Comparison of ENCODE assay signal across 8 cellular contexts in genomic region chr10:100508691-100509150, GRCh38. TPM values are rescaled to one million over a fixed set of nuclear protein-coding genes. Genes with fewer than 3 reads are reported as not detected.
DNase-seq lines count a peak whose midpoint lies in the region; ATAC-seq and TF ChIP-seq lines count a peak whose summit lies in the region.

No MANE protein-coding gene starts in this region.

- no peaks in the 10 kb centered on the region for H3K9me3 Mint-ChIP-seq in CD8-positive, alpha-beta memory T cell
- H3K9me3 Mint-ChIP-seq in activated T-cell treated with anti-CD3 and anti-CD28 coated beads, Interleukin-2, amount 50 U/mL, for 4 hours: no peaks in the 10 kb centered on the region
- H3K9me3 Mint-ChIP-seq in glutamatergic neuron (ENCODE audit: unreplicated experiment): no peaks in the 10 kb centered on the region
- H3K9me3 Mint-ChIP-seq in stimulated activated effector memory CD8-positive, alpha-beta T cell treated with anti-CD3 and anti-CD28 coated beads, Interleukin-12 subunit alpha, Interleukin-12 subunit beta, amount 100 ng/mL, for 72 hours: no peaks in the 10 kb centered on the region

- peaks cover 26% of the 10 kb centered on the region for H3K36me3 ChIP-seq in CD8-positive, alpha-beta memory T cell (ENCODE audit: insufficient read depth, low read length)

- peaks cover 63 to 68% (median 63%) of the 10 kb centered on the region in 3 donors for H3K4me1 Mint-ChIP-seq in CD8-positive, alpha-beta memory T cell
- H3K4me1 Mint-ChIP-seq in activated T-cell treated with anti-CD3 and anti-CD28 coated beads, Interleukin-2, amount 50 U/mL, for 4 hours (ENCODE audit: low read depth): peaks cover 66% of the 10 kb centered on the region
- peaks cover 5% of the 10 kb centered on the region for H3K4me1 Mint-ChIP-seq in glutamatergic neuron (ENCODE audit: low read depth, unreplicated experiment)
- H3K4me1 Mint-ChIP-seq in stimulated activated effector memory CD8-positive, alpha-beta T cell treated with anti-CD3 and anti-CD28 coated beads, Interleukin-12 subunit alpha, Interleukin-12 subunit beta, amount 100 ng/mL, for 72 hours: peaks cover 73% of the 10 kb centered on the region

- no peaks in the 10 kb centered on the region for H3K27me3 Mint-ChIP-seq in CD8-positive, alpha-beta memory T cell
- H3K27me3 Mint-ChIP-seq in activated T-cell treated with anti-CD3 and anti-CD28 coated beads, Interleukin-2, amount 50 U/mL, for 4 hours (ENCODE audit: low read depth): no peaks in the 10 kb centered on the region
- no peaks in the 10 kb centered on the region for H3K27me3 Mint-ChIP-seq in glutamatergic neuron (ENCODE audit: unreplicated experiment)

- H3K9me3 ChIP-seq in CD8-positive, alpha-beta memory T cell (ENCODE audit: low read length): no peaks in the 10 kb centered on the region

- peak overlapping the region; percentile 65 to 97 (median 92) for H3K27ac Mint-ChIP-seq in CD8-positive, alpha-beta memory T cell
- no peak overlapping the region for H3K27ac Mint-ChIP-seq in glutamatergic neuron (ENCODE audit: unreplicated experiment)
- peak overlapping the region; percentile 91 for H3K27ac Mint-ChIP-seq in stimulated activated effector memory CD8-positive, alpha-beta T cell treated with anti-CD3 and anti-CD28 coated beads, Interleukin-12 subunit alpha, Interleukin-12 subunit beta, amount 100 ng/mL, for 72 hours

- CTCF ChIA-PET in CD8-positive, alpha-beta memory T cell (lab: Charles Lee): interaction anchor here (0.8 to 6.5 kb wide), 16 partner anchors 9 to 177 kb away, joined by 3 to 80 read pairs (median 9); partner anchors contain the start of genes HIF1AN and SEC31B

- H3K27ac ChIP-seq in CD8-positive, alpha-beta memory T cell (ENCODE audit: low read depth, low read length): no peak overlapping the region

- no peak overlapping the region for H3K4me3 ChIP-seq in CD8-positive, alpha-beta memory T cell (ENCODE audit: low read length)

- H3K27me3 ChIP-seq in CD8-positive, alpha-beta memory T cell (ENCODE audit: insufficient read depth, low read length, poor library complexity, severe bottlenecking): no peaks in the 10 kb centered on the region

- H3K4me3 Mint-ChIP-seq in CD8-positive, alpha-beta memory T cell: peak overlapping the region; percentile 0 to 78 (median 71)
- H3K4me3 Mint-ChIP-seq in activated T-cell treated with anti-CD3 and anti-CD28 coated beads, Interleukin-2, amount 50 U/mL, for 4 hours: peak overlapping the region; percentile 22
- H3K4me3 Mint-ChIP-seq in glutamatergic neuron (ENCODE audit: unreplicated experiment): no peak overlapping the region
- peak overlapping the region; percentile 57 for H3K4me3 Mint-ChIP-seq in stimulated activated effector memory CD8-positive, alpha-beta T cell treated with anti-CD3 and anti-CD28 coated beads, Interleukin-12 subunit alpha, Interleukin-12 subunit beta, amount 100 ng/mL, for 72 hours

- peak; percentile 57 to 61 for ATAC-seq in activated T-cell treated with anti-CD3 and anti-CD28 coated beads, Interleukin-2, amount 50 U/mL, for 4 hours
- ATAC-seq in stimulated activated effector memory CD8-positive, alpha-beta T cell treated with anti-CD3 and anti-CD28 coated beads, Interleukin-12 subunit alpha, Interleukin-12 subunit beta, amount 100 ng/mL, for 72 hours: peak; percentile 59
- no peak for ATAC-seq in GM19351 (IDR thresholded peaks at IDR 0.05; ENCODE audit: unreplicated experiment)

- H3K36me3 Mint-ChIP-seq in CD8-positive, alpha-beta memory T cell: peaks cover 12 to 40% (median 15%) of the 10 kb centered on the region in 3 donors
- H3K36me3 Mint-ChIP-seq in activated T-cell treated with anti-CD3 and anti-CD28 coated beads, Interleukin-2, amount 50 U/mL, for 4 hours (ENCODE audit: insufficient read depth): peaks cover 28% of the 10 kb centered on the region
- no peaks in the 10 kb centered on the region for H3K36me3 Mint-ChIP-seq in glutamatergic neuron (ENCODE audit: unreplicated experiment)
- peaks cover 49% of the 10 kb centered on the region for H3K36me3 Mint-ChIP-seq in stimulated activated effector memory CD8-positive, alpha-beta T cell treated with anti-CD3 and anti-CD28 coated beads, Interleukin-12 subunit alpha, Interleukin-12 subunit beta, amount 100 ng/mL, for 72 hours

- POLR2A ChIA-PET in CD8-positive, alpha-beta memory T cell (lab: Charles Lee): interaction anchor here (1.0 kb wide), 1 partner anchor 27 kb away, joined by 6 read pairs; the partner anchor contains the start of gene HIF1AN

- TF ChIP-seq CTCF in glutamatergic neuron (IDR thresholded peaks at IDR 0.05; ENCODE audit: partially characterized antibody, unreplicated experiment): peak; percentile 63

- DNase-seq in CD8-positive, alpha-beta memory T cell: peak in 3 of 5 donors; percentile 56 to 73 (median 63)
- DNase-seq in GM19238 (ENCODE audit: insufficient read length, low spot score) (peak; percentile 37), NCI-H446 (lab: John Stamatoyannopoulos, UW) (peak; percentile 14 to 44), glutamatergic neuron (no peak), occipital lobe (lab: John Stamatoyannopoulos, UW) (no peak)
- DNase-seq in activated T-cell treated with anti-CD3 and anti-CD28 coated beads, Interleukin-2, amount 50 U/mL, for 4 hours: peak; percentile 24
- peak; percentile 21 to 63 for DNase-seq in stimulated activated effector memory CD8-positive, alpha-beta T cell treated with anti-CD3 and anti-CD28 coated beads, Interleukin-12 subunit alpha, Interleukin-12 subunit beta, amount 100 ng/mL, for 72 hours (ENCODE audit: low spot score in 2 of 2)

- peaks cover 50% of the 10 kb centered on the region for H3K4me1 ChIP-seq in CD8-positive, alpha-beta memory T cell (ENCODE audit: insufficient read depth, low read length)

RNA-seq across cellular contexts. Expression of gene SEC31B, which starts 10.9 kb away (rescaled TPM):
- 10 to 100 TPM; 15.4 to 15.8 TPM for total RNA-seq in CD8-positive, alpha-beta memory T cell
- polyA plus RNA-seq in CD8-positive, alpha-beta memory T cell: 2.3 TPM
- 1 to 10 TPM; 6.2 to 7.6 (median 6.9) TPM for total RNA-seq in activated T-cell treated with anti-CD3 and anti-CD28 coated beads, Interleukin-2, amount 50 U/mL, for 4 hours
- total RNA-seq in glutamatergic neuron (ENCODE audit: unreplicated experiment): 22.3 TPM
- 3.7 TPM for total RNA-seq in occipital lobe

RNA-seq across cellular contexts. Expression of gene NDUFB8, which starts 20.9 kb away (rescaled TPM):
- 100 to 1,000 TPM; 242 to 246 TPM for total RNA-seq in CD8-positive, alpha-beta memory T cell
- polyA plus RNA-seq in CD8-positive, alpha-beta memory T cell: 488 TPM
- total RNA-seq in activated T-cell treated with anti-CD3 and anti-CD28 coated beads, Interleukin-2, amount 50 U/mL, for 4 hours: 100 to 1,000 TPM; 261 to 286 (median 280) TPM
- 284 TPM for total RNA-seq in glutamatergic neuron (ENCODE audit: unreplicated experiment)
- 102 TPM for total RNA-seq in occipital lobe

RNA-seq across cellular contexts. Expression of gene HIF1AN, which starts 27.0 kb away (rescaled TPM):
- 10 to 100 TPM; 48.6 to 52.8 TPM for total RNA-seq in CD8-positive, alpha-beta memory T cell
- polyA plus RNA-seq in CD8-positive, alpha-beta memory T cell: 29.7 TPM
- total RNA-seq in activated T-cell treated with anti-CD3 and anti-CD28 coated beads, Interleukin-2, amount 50 U/mL, for 4 hours: 10 to 100 TPM; 42.8 to 52.6 (median 48.7) TPM
- total RNA-seq in glutamatergic neuron (ENCODE audit: unreplicated experiment): 49.6 TPM
- total RNA-seq in occipital lobe: 14.0 TPM

RNA-seq across cellular contexts. Expression of gene WNT8B, which starts 45.9 kb away (rescaled TPM):
- not detected for total RNA-seq in CD8-positive, alpha-beta memory T cell
- polyA plus RNA-seq in CD8-positive, alpha-beta memory T cell: not detected
- under 1 TPM in 1 of 3 donors, not detected in 2; 0.11 TPM for total RNA-seq in activated T-cell treated with anti-CD3 and anti-CD28 coated beads, Interleukin-2, amount 50 U/mL, for 4 hours
- total RNA-seq in glutamatergic neuron (ENCODE audit: unreplicated experiment): not detected
- not detected for total RNA-seq in occipital lobe

Comparison
In these comparisons a context has a peak if more than half of its experiments do, and no peak if none do; other contexts are left out.
1. DNase-seq: peak in CD8-positive, alpha-beta memory T cell (3 of 5), GM19238 (single experiment), NCI-H446 (2 of 2), activated T-cell treated with anti-CD3 and anti-CD28 coated beads, Interleukin-2, amount 50 U/mL, for 4 hours (single experiment) and stimulated activated effector memory CD8-positive, alpha-beta T cell treated with anti-CD3 and anti-CD28 coated beads, Interleukin-12 subunit alpha, Interleukin-12 subunit beta, amount 100 ng/mL, for 72 hours (2 of 2); none in glutamatergic neuron (single experiment) and occipital lobe (single experiment).